1 cellular context compared by ENCODE assay signal in genomic region chr1:116910379-116911165, GRCh38.
TF ChIP-seq lines count a peak whose summit lies in the region.

No MANE protein-coding gene starts in this region.

TF ChIP-seq in GM12878, 131 proteins besides CTCF, POLR2A, EP300 and RAD21 (continued from another document):
- TF ChIP-seq REST (IDR thresholded peaks at IDR 0.05; ENCODE audit: low read depth, low read length): no peak
- no peak for TF ChIP-seq TBL1XR1 (IDR thresholded peaks at IDR 0.05; ENCODE audit: low read depth, low read length)
- TF ChIP-seq NR2F1 (conservative IDR thresholded peaks at IDR 0.05): peak; percentile 23; the same call in 1 of the 2 replicates
- TF ChIP-seq PAX8 (IDR thresholded peaks at IDR 0.05): no peak
- no peak for TF ChIP-seq CREB1 (IDR thresholded peaks at IDR 0.05; ENCODE audit: low read depth)
- no peak for TF ChIP-seq FOS (IDR thresholded peaks at IDR 0.05; ENCODE audit: borderline replicate concordance, extremely low read depth, insufficient read length)
- TF ChIP-seq ZNF217 (IDR thresholded peaks at IDR 0.05): peak; percentile 46
- TF ChIP-seq CHD1 (IDR thresholded peaks at IDR 0.05; ENCODE audit: low read depth, low read length): no peak
- no peak for TF ChIP-seq ATF3 (IDR thresholded peaks at IDR 0.05; ENCODE audit: borderline replicate concordance, extremely low read depth, low read depth, low read length)
- TF ChIP-seq NR2C1 (IDR thresholded peaks at IDR 0.05): no peak
- TF ChIP-seq POU2F2 (IDR thresholded peaks at IDR 0.05; ENCODE audit: borderline replicate concordance, low read depth, low read length): no peak
- TF ChIP-seq ZBTB40 (IDR thresholded peaks at IDR 0.05; ENCODE audit: borderline replicate concordance): peak; percentile 35; the same call in 1 of the 2 replicates
- TF ChIP-seq GABPA (IDR thresholded peaks at IDR 0.05; ENCODE audit: low read depth): no peak; the same call in 1 of the 2 replicates
- no peak for TF ChIP-seq HSF1 (IDR thresholded peaks at IDR 0.05; ENCODE audit: low read depth, low read length)
- no peak for TF ChIP-seq BACH1 (IDR thresholded peaks at IDR 0.05; ENCODE audit: borderline replicate concordance)
- no peak for TF ChIP-seq CHD4 (IDR thresholded peaks at IDR 0.05)
- no peak for TF ChIP-seq EZH2 (IDR thresholded peaks at IDR 0.05; ENCODE audit: borderline replicate concordance, control insufficient read depth, low read depth, low read length)
- TF ChIP-seq CEBPB (IDR thresholded peaks at IDR 0.05; ENCODE audit: borderline replicate concordance in 1 of 2, low read depth in 2 of 2, low read length in 2 of 2): no peak
- no peak for TF ChIP-seq ZNF622 (IDR thresholded peaks at IDR 0.05)
- peak in 1 of 2 experiments; percentile 62; a peak in 1 of 4 replicates for TF ChIP-seq BHLHE40 (IDR thresholded peaks at IDR 0.05; ENCODE audit: borderline replicate concordance in 1 of 2, low read depth in 2 of 2, low read length in 1 of 2)
